In genomic region chr6:36697481-36697903, GRCh38 we compare ENCODE assay signal across 18 cellular contexts. TPM values are rescaled to one million over a fixed set of nuclear protein-coding genes. Genes with fewer than 3 reads are reported as not detected.
A peak's percentile ranks its signal among the peaks of the same experiment; 100 is the strongest.
DNase-seq lines count a peak whose midpoint lies in the region; ATAC-seq and TF ChIP-seq lines count a peak whose summit lies in the region.
"Had no signal": no experiment of that assay in that cellular context is flagged by ENCODE, and none has a peak within 500 bp of the region (broad histone marks: within the 10 kb centered on the region; RNA-seq: fewer than 3 reads in every experiment).

Gene RAB44, plus strand, starts transcription at chr6:36697826. Its CDS starts 6,410 bp downstream, at chr6:36704236.

- peaks cover 6% of the 10 kb centered on the region for H3K4me1 ChIP-seq in CD4-positive, alpha-beta memory T cell (ENCODE audit: insufficient read depth, low read length)
- H3K4me1 ChIP-seq in Loucy (ENCODE audit: insufficient read depth, low read length, poor library complexity, severe bottlenecking), result peaks cover 59% of the 10 kb centered on the region
- no peaks in the 10 kb centered on the region for H3K4me1 ChIP-seq in neural progenitor cell
- H3K4me1 ChIP-seq in gastrocnemius medialis, result peaks cover 0 to 7% of the 10 kb centered on the region in 2 donors
- H3K4me1 ChIP-seq: breast epithelium had no signal

- peak within 1 kb of the TSS in 4 of 7 donors; percentile 10 to 58 (median 45) for H3K27ac Mint-ChIP-seq in CD4-positive, alpha-beta memory T cell
- peak within 1 kb of the TSS; percentile 63 for H3K27ac Mint-ChIP-seq in activated T-helper 1 cell treated with anti-CD3 and anti-CD28 coated beads, Interleukin-12 subunit alpha, Interleukin-12 subunit beta, Interleukin-2, Interleukin-4 antibody, amounts not matched to agents 30 ng/mL and 10 ng/mL and 1 ng/mL, durations not matched to agents 14 hours and 24 hours and 36 hours
- H3K27ac Mint-ChIP-seq in neural crest cell (ENCODE audit: unreplicated experiment) (peak within 1 kb of the TSS; percentile 17), neural progenitor cell (no peak within 1 kb of the TSS)
- H3K27ac Mint-ChIP-seq: activated T-helper 2 cell treated with anti-CD3 and anti-CD28 coated beads, Interferon-gamma antibody, Interleukin-2, Interleukin-4, amounts not matched to agents 10 μg/mL and 5 μg/mL and 100 μg/mL, durations not matched to agents 14 hours and 24 hours and 36 hours; progenitor cell of endocrine pancreas had no signal

- H3K27me3 ChIP-seq in CD4-positive, alpha-beta memory T cell (ENCODE audit: insufficient read depth, low read length), result no peaks in the 10 kb centered on the region
- no peaks in the 10 kb centered on the region for H3K27me3 ChIP-seq in Loucy (ENCODE audit: insufficient read depth, low read length, poor library complexity, severe bottlenecking)
- H3K27me3 ChIP-seq in neural progenitor cell, result no peaks in the 10 kb centered on the region
- H3K27me3 ChIP-seq in gastrocnemius medialis, result no peaks in the 10 kb centered on the region
- H3K27me3 ChIP-seq: breast epithelium, foreskin keratinocyte, Peyer's patch, tibial artery had no signal

- peaks cover 38% of the 10 kb centered on the region for H4K20me1 ChIP-seq in Loucy (ENCODE audit: insufficient read depth, low read length, poor library complexity, severe bottlenecking)
- no peaks in the 10 kb centered on the region for H4K20me1 ChIP-seq in neural progenitor cell (ENCODE audit: low read depth)

- H3K27me3 Mint-ChIP-seq in CD4-positive, alpha-beta memory T cell, result no peaks in the 10 kb centered on the region
- no peaks in the 10 kb centered on the region for H3K27me3 Mint-ChIP-seq in activated T-helper 1 cell treated with anti-CD3 and anti-CD28 coated beads, Interleukin-12 subunit alpha, Interleukin-12 subunit beta, Interleukin-2, Interleukin-4 antibody, amounts not matched to agents 30 ng/mL and 10 ng/mL and 1 ng/mL, durations not matched to agents 14 hours and 24 hours and 36 hours (ENCODE audit: insufficient read depth)
- H3K27me3 Mint-ChIP-seq in neural crest cell (ENCODE audit: low read depth) (no peaks in the 10 kb centered on the region), neural progenitor cell (ENCODE audit: insufficient read depth, low read depth) (peaks cover 4% of the 10 kb centered on the region)

- no peaks in the 10 kb centered on the region for H3K9me3 ChIP-seq in CD4-positive, alpha-beta memory T cell (ENCODE audit: control insufficient read depth in 1 of 2, low read length in 2 of 2)
- H3K9me3 ChIP-seq in Loucy (ENCODE audit: insufficient read depth, low read depth, low read length), result no peaks in the 10 kb centered on the region
- no peaks in the 10 kb centered on the region for H3K9me3 ChIP-seq in neural progenitor cell (ENCODE audit: low read depth)
- H3K9me3 ChIP-seq in gastrocnemius medialis, result no peaks in the 10 kb centered on the region
- H3K9me3 ChIP-seq: breast epithelium, Peyer's patch, tibial artery had no signal

- H3K9me3 Mint-ChIP-seq in CD4-positive, alpha-beta memory T cell, result no peaks in the 10 kb centered on the region
- H3K9me3 Mint-ChIP-seq in activated T-helper 1 cell treated with anti-CD3 and anti-CD28 coated beads, Interleukin-12 subunit alpha, Interleukin-12 subunit beta, Interleukin-2, Interleukin-4 antibody, amounts not matched to agents 30 ng/mL and 10 ng/mL and 1 ng/mL, durations not matched to agents 14 hours and 24 hours and 36 hours, result no peaks in the 10 kb centered on the region
- H3K9me3 Mint-ChIP-seq in neural crest cell (peaks cover 2% of the 10 kb centered on the region), neural progenitor cell (peaks cover 2% of the 10 kb centered on the region)

- in situ Hi-C loops in gastrocnemius medialis (cut with MboI; ENCODE audit: low sequenced_read_pairs in 4 of 4), result loop anchor here in 1 of 4 donors (25.0 kb wide), 1 partner anchor 260 kb away; the partner anchor contains the start of genes KCTD20 and PXT1

- no peak within 1 kb of the TSS for H3K4me3 ChIP-seq in CD4-positive, alpha-beta memory T cell (ENCODE audit: low read length in 2 of 2)
- H3K4me3 ChIP-seq in Loucy (ENCODE audit: low read length, poor library complexity, severe bottlenecking) (peak within 1 kb of the TSS; percentile 95), neural progenitor cell (no peak within 1 kb of the TSS), gastrocnemius medialis (no peak within 1 kb of the TSS)
- H3K4me3 ChIP-seq: breast epithelium, Peyer's patch, tibial artery had no signal

- no peaks in the 10 kb centered on the region for H3K9me2 ChIP-seq in Loucy (replicated peaks; ENCODE audit: low read depth, low read length)

- H3K27ac ChIP-seq in CD4-positive, alpha-beta memory T cell (ENCODE audit: low read depth, low read length), result no peak within 1 kb of the TSS
- no peak within 1 kb of the TSS for H3K27ac ChIP-seq in neural progenitor cell
- no peak within 1 kb of the TSS for H3K27ac ChIP-seq in gastrocnemius medialis
- H3K27ac ChIP-seq: breast epithelium, foreskin keratinocyte, tibial artery had no signal

- TF ChIP-seq CTCF in Loucy (conservative IDR thresholded peaks at IDR 0.05; ENCODE audit: low read length) (no peak), neural crest cell (conservative IDR thresholded peaks at IDR 0.05) (no peak), neural progenitor cell (IDR thresholded peaks at IDR 0.05) (no peak), gastrocnemius medialis (IDR thresholded peaks at IDR 0.05 in 4 of 5, conservative IDR thresholded peaks at IDR 0.05 in 1 of 5) (no peak)

- POLR2A ChIA-PET in CD4-positive, alpha-beta memory T cell (lab: Charles Lee; ENCODE audit: partially characterized antibody), result no interaction called here

- H3K4me1 Mint-ChIP-seq in CD4-positive, alpha-beta memory T cell, result peaks cover 6 to 36% (median 10%) of the 10 kb centered on the region in 4 donors
- H3K4me1 Mint-ChIP-seq in activated T-helper 1 cell treated with anti-CD3 and anti-CD28 coated beads, Interleukin-12 subunit alpha, Interleukin-12 subunit beta, Interleukin-2, Interleukin-4 antibody, amounts not matched to agents 30 ng/mL and 10 ng/mL and 1 ng/mL, durations not matched to agents 14 hours and 24 hours and 36 hours (ENCODE audit: low read depth), result peaks cover 52% of the 10 kb centered on the region
- H3K4me1 Mint-ChIP-seq in neural crest cell (peaks cover under 1% of the 10 kb centered on the region), neural progenitor cell (no peaks in the 10 kb centered on the region)

- H3K36me3 ChIP-seq in CD4-positive, alpha-beta memory T cell (ENCODE audit: insufficient read depth, low read length), result no peaks in the 10 kb centered on the region
- H3K36me3 ChIP-seq in Loucy (ENCODE audit: insufficient read depth, low read length), result no peaks in the 10 kb centered on the region
- H3K36me3 ChIP-seq in neural progenitor cell, result no peaks in the 10 kb centered on the region
- H3K36me3 ChIP-seq in gastrocnemius medialis, result no peaks in the 10 kb centered on the region
- H3K36me3 ChIP-seq: breast epithelium, Peyer's patch, tibial artery had no signal

- no peak for TF ChIP-seq POLR2A in gastrocnemius medialis (IDR thresholded peaks at IDR 0.05)

- H3F3A ChIP-seq in Loucy (ENCODE audit: low read depth) (0 out of 2 replicates have a peak, but pooled peaks cover 3% of the 10 kb centered on the region), neural progenitor cell (ENCODE audit: low read depth) (no peaks in the 10 kb centered on the region)

- peak within 1 kb of the TSS; percentile 66 for H2AFZ ChIP-seq in Loucy (ENCODE audit: low read length)
- no peak within 1 kb of the TSS for H2AFZ ChIP-seq in neural progenitor cell (replicated peaks)

- intact Hi-C loops in CD4-positive, alpha-beta memory T cell (cut with micrococcal nuclease), result no loop called here
- intact Hi-C loops in activated T-helper 1 cell treated with anti-CD3 and anti-CD28 coated beads, Interleukin-12 subunit alpha, Interleukin-12 subunit beta, Interleukin-2, Interleukin-4 antibody, amounts not matched to agents 30 ng/mL and 10 ng/mL and 1 ng/mL, durations not matched to agents 14 hours and 24 hours and 36 hours (cut with micrococcal nuclease), result loop anchor here (2.0 to 10.0 kb wide), 3 partner anchors 29 to 673 kb away; partner anchors contain the start of genes MAPK14, PPIL1 and SLC26A8
- intact Hi-C loops in gastrocnemius medialis (cut with DNase I; ENCODE audit: low total_unique reads), result no loop called here

- no peak for ATAC-seq in gastrocnemius medialis
- no peak for ATAC-seq in HG02623 (IDR thresholded peaks at IDR 0.05; ENCODE audit: unreplicated experiment)
- ATAC-seq: foreskin keratinocyte had no signal

- H3K9ac ChIP-seq in Loucy (ENCODE audit: low read depth, low read length, poor library complexity, severe bottlenecking), result peak within 1 kb of the TSS; percentile 98
- H3K9ac ChIP-seq in neural progenitor cell, result no peak within 1 kb of the TSS

- H3K36me3 Mint-ChIP-seq in CD4-positive, alpha-beta memory T cell, result no peaks in the 10 kb centered on the region
- H3K36me3 Mint-ChIP-seq in activated T-helper 1 cell treated with anti-CD3 and anti-CD28 coated beads, Interleukin-12 subunit alpha, Interleukin-12 subunit beta, Interleukin-2, Interleukin-4 antibody, amounts not matched to agents 30 ng/mL and 10 ng/mL and 1 ng/mL, durations not matched to agents 14 hours and 24 hours and 36 hours (ENCODE audit: low read depth), result no peaks in the 10 kb centered on the region
- H3K36me3 Mint-ChIP-seq in neural crest cell (ENCODE audit: low read depth) (no peaks in the 10 kb centered on the region), neural progenitor cell (no peaks in the 10 kb centered on the region)

- peaks cover 48% of the 10 kb centered on the region for H3K79me2 ChIP-seq in Loucy (ENCODE audit: insufficient read depth, low read length)
- no peaks in the 10 kb centered on the region for H3K79me2 ChIP-seq in neural progenitor cell (ENCODE audit: low read depth)

- H3K4me2 ChIP-seq in Loucy (ENCODE audit: low read depth, low read length, poor library complexity, severe bottlenecking) (peak within 1 kb of the TSS; percentile 91), neural progenitor cell (no peak within 1 kb of the TSS)

- no peak for DNase-seq in CD4-positive, alpha-beta memory T cell
- no peak for DNase-seq in activated T-helper 1 cell treated with anti-CD3 and anti-CD28 coated beads, Interleukin-12 subunit alpha, Interleukin-12 subunit beta, Interleukin-2, Interleukin-4 antibody, amounts not matched to agents 30 ng/mL and 10 ng/mL and 1 ng/mL, durations not matched to agents 14 hours and 24 hours and 36 hours (ENCODE audit: low spot score)
- DNase-seq in neural crest cell (ENCODE audit: low read depth, low spot score), result no peak
- no peak for DNase-seq in neural progenitor cell (ENCODE audit: low spot score)
- DNase-seq in gastrocnemius medialis, result no peak
- DNase-seq in activated CD8-positive, alpha-beta memory T cell treated with anti-CD3 and anti-CD28 coated beads for 24 hours, result no peak
- DNase-seq: activated CD4-positive, alpha-beta T cell treated with anti-CD3 and anti-CD28 coated beads for 4 hours; foreskin keratinocyte; mesendoderm; NCI-H1436 treated with DMSO at 0.1 percent for 48 hours; NCI-H524 had no signal

- no peak within 1 kb of the TSS for H3K4me3 Mint-ChIP-seq in CD4-positive, alpha-beta memory T cell
- no peak within 1 kb of the TSS for H3K4me3 Mint-ChIP-seq in activated T-helper 1 cell treated with anti-CD3 and anti-CD28 coated beads, Interleukin-12 subunit alpha, Interleukin-12 subunit beta, Interleukin-2, Interleukin-4 antibody, amounts not matched to agents 30 ng/mL and 10 ng/mL and 1 ng/mL, durations not matched to agents 14 hours and 24 hours and 36 hours
- H3K4me3 Mint-ChIP-seq in neural crest cell (no peak within 1 kb of the TSS), neural progenitor cell (no peak within 1 kb of the TSS)

- CTCF ChIA-PET in CD4-positive, alpha-beta memory T cell (lab: Charles Lee; ENCODE audit: partially characterized antibody), result interaction anchor here (0.8 to 1.2 kb wide), 2 partner anchors 27 to 82 kb away, joined by 3 read pairs; no protein-coding TSS in a partner anchor

RNA-seq across cellular contexts. Expression of gene RAB44, which starts in this region (rescaled TPM):
- not detected for total RNA-seq in CD4-positive, alpha-beta memory T cell
- not detected for polyA plus RNA-seq in CD4-positive, alpha-beta memory T cell
- total RNA-seq in activated T-helper 1 cell treated with anti-CD3 and anti-CD28 coated beads, Interleukin-12 subunit alpha, Interleukin-12 subunit beta, Interleukin-2, Interleukin-4 antibody, amounts not matched to agents 30 ng/mL and 10 ng/mL and 1 ng/mL, durations not matched to agents 14 hours and 24 hours and 36 hours, result 0.05 and 0.10 TPM in 2 replicates
- total RNA-seq in neural crest cell, result not detected in 2 replicates
- 0.03 TPM in 1 of 2 replicates, not detected in the other for total RNA-seq in neural progenitor cell (ENCODE audit: low replicate concordance)
- total RNA-seq in gastrocnemius medialis, result under 1 TPM in 1 of 4 donors, not detected in 3; 0.09 TPM
- total RNA-seq: activated T-helper 2 cell treated with anti-CD3 and anti-CD28 coated beads, Interferon-gamma antibody, Interleukin-2, Interleukin-4, amounts not matched to agents 10 μg/mL and 5 μg/mL and 100 μg/mL, durations not matched to agents 14 hours and 24 hours and 36 hours; foreskin keratinocyte; progenitor cell of endocrine pancreas had no signal
